Comparison of ENCODE assay signal across 8 cellular contexts in genomic region chr14:68258995-68259394, GRCh38.
DNase-seq lines count a peak whose midpoint lies in the region; ATAC-seq and TF ChIP-seq lines count a peak whose summit lies in the region.
"Not testable (repeated sequence)": the region's sequence is repeated elsewhere in the genome, so short reads cannot be mapped to it uniquely, and the experiment has no call there.

No MANE protein-coding gene starts in this region.

- not testable (repeated sequence) for H3T11ph ChIP-seq in H9 (ENCODE audit: low read length)

- not testable (repeated sequence) for H3K79me2 ChIP-seq in H9 (ENCODE audit: insufficient read depth, low read length); mesendoderm (ENCODE audit: control insufficient read depth, insufficient read depth, low read length); neural progenitor cell (ENCODE audit: low read depth)

- WGBS in H9 (ENCODE audit: extremely low coverage, insufficient read length, low lambda C conversion rate), result no CpG with 5 or more reads among the region's 2 CpGs
- WGBS in mesendoderm (ENCODE audit: extremely low coverage, insufficient coverage, low lambda C conversion rate), result no CpG with 5 or more reads among the region's 2 CpGs

- not testable (repeated sequence) for ATAC-seq in activated B cell treated with CpG ODN at 0.5 μM for 24 hours (ENCODE audit: low read depth)

- not testable (repeated sequence) for H3K4me3 Mint-ChIP-seq in H9; activated B cell treated with CpG ODN at 0.5 μM for 24 hours; endothelial cell (ENCODE audit: unreplicated experiment); neural progenitor cell

- H4K20me1 ChIP-seq in BLaER1; H9 (ENCODE audit: control insufficient read depth, insufficient read depth, insufficient read length): not testable (repeated sequence)
- peaks cover 12% of the 10 kb centered on the region for H4K20me1 ChIP-seq in neural progenitor cell (ENCODE audit: low read depth)

- not testable (repeated sequence) for H2AK5ac ChIP-seq in H9 (ENCODE audit: insufficient read length, low read length); mesendoderm (ENCODE audit: low read length)

- H3K9me3 Mint-ChIP-seq in H9; activated B cell treated with CpG ODN at 0.5 μM for 24 hours; endothelial cell (ENCODE audit: unreplicated experiment); neural progenitor cell: not testable (repeated sequence)

- not testable (repeated sequence) for H2BK20ac ChIP-seq in H9 (ENCODE audit: low read depth, low read length, poor library complexity, severe bottlenecking)

- H3K36me3 Mint-ChIP-seq in H9 (ENCODE audit: insufficient read depth in 1 of 3, low read depth in 3 of 3); activated B cell treated with CpG ODN at 0.5 μM for 24 hours (ENCODE audit: low read depth); endothelial cell (ENCODE audit: low read depth, unreplicated experiment); neural progenitor cell: not testable (repeated sequence)

- peak; percentile 51 for DNase-seq in H9
- DNase-seq in NCI-H526 treated with DMSO at 0.1 percent for 48 hours (lab: John Stamatoyannopoulos, UW), result peak; percentile 6
- DNase-seq in activated B cell treated with CpG ODN at 0.5 μM for 24 hours; endothelial cell (ENCODE audit: low spot score); mesendoderm; neural progenitor cell (ENCODE audit: low spot score): not testable (repeated sequence)

- not testable (repeated sequence) for H3K4me3 ChIP-seq in BLaER1; mesendoderm (ENCODE audit: low read length); neural progenitor cell; stomach smooth muscle (ENCODE audit: low read length in 2 of 2)

- POLR2A ChIA-PET in activated B cell treated with CpG ODN at 0.5 μM for 24 hours (lab: Charles Lee), result interaction anchor here (0.6 to 3.0 kb wide), 16 partner anchors 9 to 558 kb away, joined by 3 to 32 read pairs (median 8); partner anchors contain the start of gene ZFP36L1

- H3K9me3 ChIP-seq in BLaER1; H9 (ENCODE audit: control insufficient read depth, low read depth, low read length); neural progenitor cell (ENCODE audit: low read depth); stomach smooth muscle (ENCODE audit: control insufficient read depth in 2 of 2, low read length in 2 of 2): not testable (repeated sequence)

- H3K14ac ChIP-seq in H9 (ENCODE audit: insufficient read depth, low read length), result not testable (repeated sequence)

- H4K91ac ChIP-seq in H9 (ENCODE audit: insufficient read length, low read depth, low read length), result not testable (repeated sequence)

- not testable (repeated sequence) for H2AFZ ChIP-seq in H9 (ENCODE audit: low read length); neural progenitor cell (replicated peaks)

- H3K27ac Mint-ChIP-seq in H9 (peak overlapping the region in 2 of 3 experiments; percentile 4 to 50; a peak in 3 of 7 replicates), activated B cell treated with CpG ODN at 0.5 μM for 24 hours (peak overlapping the region; percentile 76), endothelial cell (ENCODE audit: unreplicated experiment) (peak overlapping the region; percentile 25), neural progenitor cell (peak overlapping the region; percentile 51)

- H4K8ac ChIP-seq in H9 (replicated peaks; ENCODE audit: insufficient read length, low read depth, low read length); mesendoderm (ENCODE audit: low read depth, low read length): not testable (repeated sequence)

- H3F3A ChIP-seq in neural progenitor cell (ENCODE audit: low read depth), result peaks cover 32% of the 10 kb centered on the region

- not testable (repeated sequence) for H2BK120ac ChIP-seq in H9 (ENCODE audit: low read depth, low read length, poor library complexity, severe bottlenecking); mesendoderm (ENCODE audit: low read depth, low read length)

- H3K4me1 Mint-ChIP-seq in H9 (peaks cover 75 to 76% of the 10 kb centered on the region in 2 experiments), activated B cell treated with CpG ODN at 0.5 μM for 24 hours (peaks cover 78% of the 10 kb centered on the region), endothelial cell (ENCODE audit: unreplicated experiment) (peaks cover 65% of the 10 kb centered on the region), neural progenitor cell (peaks cover 72% of the 10 kb centered on the region)

- not testable (repeated sequence) for H3K79me1 ChIP-seq in H9 (ENCODE audit: insufficient read depth, low read depth, low read length, poor library complexity, severe bottlenecking); mesendoderm (ENCODE audit: low read length)

- H3K27me3 ChIP-seq in BLaER1; H9 (ENCODE audit: insufficient read depth, low read length); mesendoderm (ENCODE audit: insufficient read depth, low read length, poor library complexity); stomach smooth muscle (ENCODE audit: control insufficient read depth in 1 of 2, insufficient read depth in 2 of 2, low read length in 2 of 2): not testable (repeated sequence)
- peaks cover 11% of the 10 kb centered on the region for H3K27me3 ChIP-seq in neural progenitor cell

- not testable (repeated sequence) for H2BK5ac ChIP-seq in H9 (ENCODE audit: insufficient read length, low read length); mesendoderm (ENCODE audit: low read length)

- intact Hi-C loops in activated B cell treated with CpG ODN at 0.5 μM for 24 hours (cut with micrococcal nuclease), result not testable (repeated sequence)

- not testable (repeated sequence) for TF ChIP-seq CTCF in H9 (conservative IDR thresholded peaks at IDR 0.05); activated B cell treated with CpG ODN at 0.5 μM for 24 hours (IDR thresholded peaks at IDR 0.05); endothelial cell (IDR thresholded peaks at IDR 0.05; ENCODE audit: unreplicated experiment); neural progenitor cell (IDR thresholded peaks at IDR 0.05)

- not testable (repeated sequence) for H4K5ac ChIP-seq in H9 (ENCODE audit: insufficient read length, low read depth, low read length); mesendoderm (ENCODE audit: low read length)

- not testable (repeated sequence) for H3K23ac ChIP-seq in H9 (ENCODE audit: insufficient read length, low read depth, low read length); mesendoderm (ENCODE audit: low read length)

- not testable (repeated sequence) for H3K36me3 ChIP-seq in BLaER1; mesendoderm (ENCODE audit: control insufficient read depth, insufficient read depth, low read length); neural progenitor cell; stomach smooth muscle (ENCODE audit: control insufficient read depth in 2 of 2, insufficient read depth in 2 of 2, low read length in 2 of 2)

- H3K4me2 ChIP-seq in BLaER1, result peak overlapping the region; percentile 32; the same call in 1 of the 2 replicates
- H3K4me2 ChIP-seq in H9 (ENCODE audit: insufficient read depth, insufficient read length, low read length); mesendoderm (ENCODE audit: low read length); neural progenitor cell: not testable (repeated sequence)

- not testable (repeated sequence) for H2BK15ac ChIP-seq in H9 (ENCODE audit: low read depth, low read length); mesendoderm (replicated peaks; ENCODE audit: low read depth)

- not testable (repeated sequence) for H3K4ac ChIP-seq in H9 (ENCODE audit: low read depth, low read length)
- peak overlapping the region; percentile 65 for H3K4ac ChIP-seq in mesendoderm (ENCODE audit: low read depth, low read length)

- H3K56ac ChIP-seq in H9 (ENCODE audit: insufficient read length, low read depth, low read length); mesendoderm (ENCODE audit: low read length): not testable (repeated sequence)

- not testable (repeated sequence) for H3K27me3 Mint-ChIP-seq in H9 (ENCODE audit: low read depth); activated B cell treated with CpG ODN at 0.5 μM for 24 hours; endothelial cell (ENCODE audit: unreplicated experiment); neural progenitor cell (ENCODE audit: insufficient read depth, low read depth)

- not testable (repeated sequence) for H3K23me2 ChIP-seq in H9 (ENCODE audit: insufficient read length, low read depth, low read length, poor library complexity, severe bottlenecking)

- not testable (repeated sequence) for H3K27ac ChIP-seq in BLaER1; mesendoderm (ENCODE audit: low read depth, low read length); neural progenitor cell
- peak overlapping the region; percentile 51 for H3K27ac ChIP-seq in H9 (ENCODE audit: insufficient read length, low read depth, low read length)
- peak overlapping the region; percentile 7 for H3K27ac ChIP-seq in stomach smooth muscle (ENCODE audit: low read length)

- H2BK12ac ChIP-seq in H9 (ENCODE audit: insufficient read length, low read depth, low read length), result not testable (repeated sequence)

- H3K9ac ChIP-seq in BLaER1; H9 (ENCODE audit: extremely low read depth, insufficient read length, low read length); mesendoderm (ENCODE audit: low read length); neural progenitor cell; stomach smooth muscle (ENCODE audit: low read length in 2 of 2): not testable (repeated sequence)

- CTCF ChIA-PET in activated B cell treated with CpG ODN at 0.5 μM for 24 hours (lab: Charles Lee), result interaction anchor here (1.0 to 1.2 kb wide), 4 partner anchors 9 to 107 kb away, joined by 3 to 5 read pairs (median 4); no protein-coding TSS in a partner anchor

- H3K4me1 ChIP-seq in BLaER1 (peaks cover 65% of the 10 kb centered on the region), H9 (ENCODE audit: insufficient read depth, low read length) (peaks cover 29% of the 10 kb centered on the region), mesendoderm (ENCODE audit: control insufficient read depth, low read depth, low read length) (peaks cover 19% of the 10 kb centered on the region), neural progenitor cell (peaks cover 82% of the 10 kb centered on the region)
- not testable (repeated sequence) for H3K4me1 ChIP-seq in stomach smooth muscle (ENCODE audit: control insufficient read depth, insufficient read depth, low read length)

- not testable (repeated sequence) for H3K18ac ChIP-seq in H9 (ENCODE audit: insufficient read length, low read depth, low read length)
- H3K18ac ChIP-seq in mesendoderm (ENCODE audit: low read length), result peak overlapping the region; percentile 16

Comparison
In these comparisons a context has a peak if more than half of its experiments do, and no peak if none do; other contexts are left out.
1. H3K27ac Mint-ChIP-seq: peak in every context shown above with its lines; median percentile 76 in activated B cell treated with CpG ODN at 0.5 μM for 24 hours; 51 in neural progenitor cell; 27 in H9; 25 in endothelial cell.